Comparison of ENCODE assay signal across 15 cellular contexts in genomic region chr3:120793601-120794000, GRCh38. TPM values are rescaled to one million over a fixed set of nuclear protein-coding genes. Genes with fewer than 3 reads are reported as not detected.
A peak's percentile ranks its signal among the peaks of the same experiment; 100 is the strongest.
DNase-seq lines count a peak whose midpoint lies in the region; ATAC-seq and TF ChIP-seq lines count a peak whose summit lies in the region.
"Had no signal": no experiment of that assay in that cellular context is flagged by ENCODE, and none has a peak within 500 bp of the region (broad histone marks: within the 10 kb centered on the region; RNA-seq: fewer than 3 reads in every experiment).

No MANE protein-coding gene starts in this region.

- H3K9me3 Mint-ChIP-seq in WTC11, result no peaks in the 10 kb centered on the region
- H3K9me3 Mint-ChIP-seq: CD4-positive, alpha-beta T cell had no signal

- WGBS in mesodermal cell (ENCODE audit: insufficient coverage in 2 of 2), 2 experiments, result no CpG with 5 or more reads among the region's 1 CpG
- WGBS in upper lobe of left lung, 2 donors, result 74 to 76% methylated on average over 1 of the region's 1 CpG

- no peaks in the 10 kb centered on the region for H3K27me3 Mint-ChIP-seq in WTC11 (ENCODE audit: low read depth)
- H3K27me3 Mint-ChIP-seq: CD4-positive, alpha-beta T cell had no signal

- peaks cover 58% of the 10 kb centered on the region for H3K4me1 Mint-ChIP-seq in WTC11

- ATAC-seq in WTC11 (no peak), upper lobe of left lung (ENCODE audit: low FRiP score in 2 of 2) (no peak)

- H3K36me3 ChIP-seq in mesodermal cell (ENCODE audit: control insufficient read depth, insufficient read depth, low read length) (no peaks in the 10 kb centered on the region), upper lobe of left lung (no peaks in the 10 kb centered on the region)

- DNase-seq in EH (ENCODE audit: low read depth) (peak; percentile 76), HT1080 (ENCODE audit: low read depth) (peak; percentile 40), WTC11 (ENCODE audit: low spot score) (no peak), SHP77 treated with DMSO at 0.1 percent for 48 hours (lab: John Stamatoyannopoulos, UW) (no peak), upper lobe of left lung (no peak), T-helper 1 cell (no peak)
- DNase-seq in activated naive CD4-positive, alpha-beta T cell treated with anti-CD3 and anti-CD28 coated beads, Interleukin-2, amount 50 U/mL, for 16 hours, result no peak
- DNase-seq: AML-193; CD4-positive, alpha-beta T cell; DMS79; GF-D8; NCI-H2107; NCI-H345; NCI-H526 treated with DMSO at 0.1 percent for 48 hours had no signal

- TF ChIP-seq EP300 in upper lobe of left lung (IDR thresholded peaks at IDR 0.05), result no peak

- no peak overlapping the region for H3K4me3 ChIP-seq in mesodermal cell (ENCODE audit: extremely low read depth, insufficient read depth, low read length, poor library complexity, severe bottlenecking)
- H3K4me3 ChIP-seq in upper lobe of left lung, result no peak overlapping the region

- H3K4me1 ChIP-seq in mesodermal cell (ENCODE audit: control insufficient read depth, insufficient read depth, low read length, poor library complexity, severe bottlenecking) (peaks cover 23% of the 10 kb centered on the region), upper lobe of left lung (no peaks in the 10 kb centered on the region)

- POLR2A ChIA-PET in WTC11 (lab: Charles Lee), result no interaction called here

- H3K9me3 ChIP-seq in mesodermal cell (ENCODE audit: control insufficient read depth, low read length) (no peaks in the 10 kb centered on the region), upper lobe of left lung (no peaks in the 10 kb centered on the region)

- H3K27me3 ChIP-seq in upper lobe of left lung, result no peaks in the 10 kb centered on the region

- no peak for TF ChIP-seq CTCF in WTC11 (IDR thresholded peaks at IDR 0.05)
- TF ChIP-seq CTCF in upper lobe of left lung (IDR thresholded peaks at IDR 0.05), result no peak

- peak overlapping the region; percentile 8 for H3K27ac ChIP-seq in mesodermal cell (ENCODE audit: low read depth, low read length, severe bottlenecking)
- no peak overlapping the region for H3K27ac ChIP-seq in upper lobe of left lung

- no peak for TF ChIP-seq POLR2A in upper lobe of left lung (IDR thresholded peaks at IDR 0.05)

- H3K36me3 Mint-ChIP-seq in WTC11, result no peaks in the 10 kb centered on the region

- H3K27ac Mint-ChIP-seq in WTC11, result peak overlapping the region; percentile 22
- H3K27ac Mint-ChIP-seq: CD4-positive, alpha-beta T cell had no signal

- CTCF ChIA-PET in WTC11 (lab: Charles Lee), result interaction anchor here (0.7 to 3.8 kb wide), 4 partner anchors 8 to 233 kb away, joined by 3 to 42 read pairs (median 5); no protein-coding TSS in a partner anchor

- H3K4me3 Mint-ChIP-seq in WTC11, result no peak overlapping the region
- H3K4me3 Mint-ChIP-seq: CD4-positive, alpha-beta T cell had no signal

TF ChIP-seq in WTC11, 78 proteins besides CTCF, POLR2A, EP300 and RAD21 (continues in another document):
- TF ChIP-seq ZSCAN18 (CRISPR knock-in tag; IDR thresholded peaks at IDR 0.05) (no peak), IRF2 (CRISPR knock-in tag; IDR thresholded peaks at IDR 0.05; ENCODE audit: borderline replicate concordance, low read depth) (no peak), GRHL2 (CRISPR knock-in tag; IDR thresholded peaks at IDR 0.05; ENCODE audit: insufficient replicate concordance, severe bottlenecking) (no peak), ZNF232 (CRISPR knock-in tag; IDR thresholded peaks at IDR 0.05) (no peak), ZNF532 (CRISPR knock-in tag; IDR thresholded peaks at IDR 0.05; ENCODE audit: borderline replicate concordance) (no peak), MXD4 (CRISPR knock-in tag; IDR thresholded peaks at IDR 0.05; ENCODE audit: borderline replicate concordance) (no peak), ERG (CRISPR knock-in tag; IDR thresholded peaks at IDR 0.05) (no peak), CREM (CRISPR knock-in tag; IDR thresholded peaks at IDR 0.05) (no peak), NFYB (CRISPR knock-in tag; conservative IDR thresholded peaks at IDR 0.05; ENCODE audit: low read depth) (no peak), USF2 (CRISPR knock-in tag; IDR thresholded peaks at IDR 0.05) (no peak), E2F5 (CRISPR knock-in tag; IDR thresholded peaks at IDR 0.05) (no peak)

RNA-seq across cellular contexts. Expression of gene GTF2E1, which starts 51.1 kb away (rescaled TPM):
- 17.2 and 26.0 TPM in 2 replicates for total RNA-seq in HT1080 (2014; rRNA removed; shearing (Covaris generic))
- 21.0 and 25.4 TPM in 2 replicates for polyA plus RNA-seq in HT1080 (2015; cell fraction: cytosol; rRNA removed)
- polyA plus RNA-seq in HT1080 (2015; cell fraction: nucleus; rRNA removed), result 31.0 and 32.5 TPM in 2 replicates
- total RNA-seq in WTC11 (2021), result 64.5 to 78.0 TPM (median 72.4 TPM) in 3 replicates
- polyA plus RNA-seq in mesodermal cell (2013, experiment 1 of 2), result 25.4 TPM
- 25.1 TPM for polyA plus RNA-seq in mesodermal cell (2013, experiment 2 of 2)
- total RNA-seq in upper lobe of left lung, result 10 to 100 TPM in 5 of 6 donors, 1 to 10 TPM in 1; 6.3 to 17.9 (median 15.7) TPM

RNA-seq across cellular contexts. Expression of gene RABL3, which starts 51.3 kb away (rescaled TPM):
- 20.7 and 26.1 TPM in 2 replicates for total RNA-seq in HT1080 (2014; rRNA removed; shearing (Covaris generic))
- 20.5 and 22.4 TPM in 2 replicates for polyA plus RNA-seq in HT1080 (2015; cell fraction: cytosol; rRNA removed)
- 15.3 and 17.6 TPM in 2 replicates for polyA plus RNA-seq in HT1080 (2015; cell fraction: nucleus; rRNA removed)
- 15.0 to 18.2 TPM (median 16.6 TPM) in 3 replicates for total RNA-seq in WTC11 (2021)
- polyA plus RNA-seq in mesodermal cell (2013, experiment 1 of 2), result 11.6 TPM
- 11.8 TPM for polyA plus RNA-seq in mesodermal cell (2013, experiment 2 of 2)
- 10 to 100 TPM in 4 of 6 donors, 1 to 10 TPM in 2; 4.9 to 20.1 (median 14.2) TPM for total RNA-seq in upper lobe of left lung

Comparison
In these comparisons a context has a peak if more than half of its experiments do, and no peak if none do; other contexts are left out.
1. DNase-seq: peak in EH (single experiment) and HT1080 (single experiment); none in WTC11 (single experiment), SHP77 treated with DMSO at 0.1 percent for 48 hours (single experiment), activated naive CD4-positive, alpha-beta T cell treated with anti-CD3 and anti-CD28 coated beads, Interleukin-2, amount 50 U/mL, for 16 hours (single experiment), upper lobe of left lung (0 of 2) and T-helper 1 cell (0 of 5).